In genomic region chr5:140992878-140993277, GRCh38 we compare ENCODE assay signal across 38 cellular contexts. TPM values are rescaled to one million over a fixed set of nuclear protein-coding genes. Genes with fewer than 3 reads are reported as not detected.
"Had no signal": no experiment of that assay in that cellular context is flagged by ENCODE, and none has a peak within 500 bp of the region (broad histone marks: within the 10 kb centered on the region; RNA-seq: fewer than 3 reads in every experiment).

No MANE protein-coding gene starts in this region.

- H3K27me3 ChIP-seq: brain microvascular endothelial cell, Peyer's patch, SJSA1 had no signal

- H3K4me3 ChIP-seq: Peyer's patch, SJSA1 had no signal

- H3K36me3 ChIP-seq: brain microvascular endothelial cell, Peyer's patch, SJSA1 had no signal

- H3K9ac ChIP-seq: KMS-11 had no signal

- H3K27ac ChIP-seq: brain microvascular endothelial cell, KMS-11, Peyer's patch, SJSA1 had no signal

- DNase-seq: activated CD4-positive, alpha-beta T cell treated with anti-CD3 and anti-CD28 coated beads, Interleukin-2, amount 10 ng/mL, durations not matched to agents 24 days and 14 days; activated CD4-positive, alpha-beta T cell treated with anti-CD3 and anti-CD28 coated beads, Interleukin-2, amount 50 U/mL, for 4 hours; activated CD8-positive, alpha-beta T cell treated with anti-CD3 and anti-CD28 coated beads for 36 hours; activated effector memory CD4-positive, alpha-beta T cell treated with anti-CD3 and anti-CD28 coated beads, Interleukin-2, amount 50 U/mL, for 16 hours; activated naive CD4-positive, alpha-beta T cell; activated naive CD4-positive, alpha-beta T cell treated with anti-CD3 and anti-CD28 coated beads, Interleukin-2, amount 50 U/mL, for 16 hours; activated naive CD8-positive, alpha-beta T cell treated with anti-CD3 and anti-CD28 coated beads for 36 hours; activated T-cell treated with anti-CD3 and anti-CD28 coated beads, Interleukin-2, amount 50 U/mL, for 1 hour; activated T-cell treated with anti-CD3 and anti-CD28 coated beads, Interleukin-2, amount 50 U/mL, for 72 hours; amniotic stem cell; aorta; brain microvascular endothelial cell; central memory CD4-positive, alpha-beta T cell; MM.1S; MV-4-11; NCI-H1092; NCI-H1694 treated with DMSO at 0.1 percent for 48 hours; NCI-H2029; NCI-H2107; NCI-H2171; NCI-H226; NCI-H446 treated with DMSO at 0.1 percent for 48 hours; NCI-H524; NCI-H82; NK-92 treated with Interleukin-12 subunit alpha and Interleukin-12 subunit beta, amount 100 ng/mL, for 24 hours; PC-3; Peyer's patch; RPMI8226; SHP77 treated with DMSO at 0.1 percent for 48 hours; SW 1271; T-helper 1 cell; T-helper 2 cell; T-helper 9 cell had no signal

- H3K9me3 ChIP-seq: Peyer's patch, SJSA1 had no signal

- H3K4me1 ChIP-seq: Peyer's patch, SJSA1 had no signal

- H3K4me2 ChIP-seq: KMS-11 had no signal

- ATAC-seq: activated CD8-positive, alpha-beta T cell treated with anti-CD3 and anti-CD28 coated beads for 36 hours; activated T-cell treated with anti-CD3 and anti-CD28 coated beads, Interleukin-2, amount 50 U/mL, for 72 hours; activated T-helper 17 cell treated with anti-CD3 and anti-CD28 coated beads, Interleukin-2, amount 50 U/mL, for 72 hours; PC-3 had no signal

RNA-seq across cellular contexts. Expression of gene PCDHAC2, which starts 26.6 kb away (rescaled TPM):
- total RNA-seq: activated CD4-positive, alpha-beta T cell treated with anti-CD3 and anti-CD28 coated beads, Interleukin-2, amount 10 ng/mL, durations not matched to agents 24 days and 14 days; activated CD8-positive, alpha-beta memory T cell treated with anti-CD3 and anti-CD28 coated beads for 36 hours; activated CD8-positive, alpha-beta T cell treated with anti-CD3 and anti-CD28 coated beads for 36 hours; activated naive CD8-positive, alpha-beta T cell treated with anti-CD3 and anti-CD28 coated beads for 36 hours; activated T-cell treated with anti-CD3 and anti-CD28 coated beads, Interleukin-2, amount 50 U/mL, for 72 hours; activated T-helper 17 cell treated with anti-CD3 and anti-CD28 coated beads, Interleukin-2, amount 50 U/mL, for 72 hours; SJSA1 had no signal

RNA-seq across cellular contexts. Expression of gene PCDHB1, which starts 58.3 kb away (rescaled TPM):
- total RNA-seq: activated CD4-positive, alpha-beta T cell treated with anti-CD3 and anti-CD28 coated beads, Interleukin-2, amount 10 ng/mL, durations not matched to agents 24 days and 14 days; activated CD8-positive, alpha-beta memory T cell treated with anti-CD3 and anti-CD28 coated beads for 36 hours; activated CD8-positive, alpha-beta T cell treated with anti-CD3 and anti-CD28 coated beads for 36 hours; activated naive CD8-positive, alpha-beta T cell treated with anti-CD3 and anti-CD28 coated beads for 36 hours; activated T-cell treated with anti-CD3 and anti-CD28 coated beads, Interleukin-2, amount 50 U/mL, for 72 hours; activated T-helper 17 cell treated with anti-CD3 and anti-CD28 coated beads, Interleukin-2, amount 50 U/mL, for 72 hours; aorta; LHCN-M2; Peyer's patch; SJSA1 had no signal
- polyA plus RNA-seq: aorta had no signal
